Comparison of ENCODE assay signal across 8 cellular contexts in the genomic region with DNA sequence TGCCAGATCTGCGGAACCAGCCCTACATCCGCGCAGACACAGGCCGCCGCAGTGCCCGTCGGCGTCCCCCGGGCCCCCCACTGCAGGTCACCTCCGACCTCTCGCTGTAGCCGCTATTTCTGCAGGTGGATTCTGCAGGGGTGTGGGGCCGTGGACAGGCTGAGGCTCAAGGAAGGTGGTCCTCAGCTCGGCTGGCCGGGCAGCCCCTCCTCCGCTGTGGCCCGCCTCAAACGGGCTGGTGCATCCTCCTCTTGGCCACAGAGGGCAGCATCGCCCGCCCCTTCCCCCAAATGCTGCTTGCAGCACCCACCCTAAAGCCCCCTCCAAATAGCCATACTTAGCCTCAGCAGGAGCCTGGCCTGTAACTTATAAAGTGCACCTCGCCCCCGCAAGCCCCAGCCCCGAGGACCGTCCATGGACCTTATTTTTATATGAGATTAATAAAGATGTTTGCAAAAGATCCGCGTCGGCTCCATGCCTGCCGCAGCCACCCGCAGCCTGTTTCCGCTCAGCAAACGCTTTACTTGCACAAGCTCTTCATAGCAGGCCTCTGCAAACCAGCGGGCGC. TPM values are rescaled to one million over a fixed set of nuclear protein-coding genes. Genes with fewer than 3 reads are reported as not detected.
DNase-seq lines count a peak whose midpoint lies in the region; ATAC-seq and TF ChIP-seq lines count a peak whose summit lies in the region.

No MANE protein-coding gene starts in this region.

- H3K4ac ChIP-seq in mesendoderm (ENCODE audit: low read depth, low read length) = no peak overlapping the region

- peak overlapping the region; percentile 52 for H4K5ac ChIP-seq in mesendoderm (ENCODE audit: low read length)

- H3K79me2 ChIP-seq in PC-3 (ENCODE audit: low read length) = peaks cover 18% of the 10 kb centered on the region
- H3K79me2 ChIP-seq in mesendoderm (ENCODE audit: control insufficient read depth, insufficient read depth, low read length) = no peaks in the 10 kb centered on the region

- no peak overlapping the region for H2BK15ac ChIP-seq in mesendoderm (replicated peaks; ENCODE audit: low read depth)

- ATAC-seq in PC-3 = peak; percentile 10

- H3K4me2 ChIP-seq in PC-3 (ENCODE audit: low read length) (peak overlapping the region; percentile 93), mesendoderm (ENCODE audit: low read length) (peak overlapping the region; percentile 86)

- peak in 2 of 3 donors; percentile 26 to 60 for DNase-seq in stimulated activated CD4-positive, alpha-beta T cell treated with anti-CD3 and anti-CD28 coated beads, TNF-alpha, amount 100 ng/mL, for 48 hours (ENCODE audit: low read depth in 3 of 3)
- DNase-seq in stimulated activated CD4-positive, alpha-beta T cell treated with anti-CD3 and anti-CD28 coated beads, Interleukin-15, amount 100 ng/mL, for 24 hours = no peak
- DNase-seq in PC-3 = peak; percentile 35
- DNase-seq in colonic mucosa = no peak
- DNase-seq in mesendoderm = peak; percentile 77
- no peak for DNase-seq in HT-29 (ENCODE audit: low spot score)
- DNase-seq in occipital lobe (lab: John Stamatoyannopoulos, UW) = no peak
- DNase-seq in ureter (ENCODE audit: low spot score) = no peak

- H2AFZ ChIP-seq in PC-3 (ENCODE audit: low read length) = peak overlapping the region; percentile 62

- H3K27ac ChIP-seq in PC-3 (ENCODE audit: low read length) = peak overlapping the region; percentile 73
- H3K27ac ChIP-seq in colonic mucosa = peak overlapping the region; percentile 93
- peak overlapping the region; percentile 47 for H3K27ac ChIP-seq in mesendoderm (ENCODE audit: low read depth, low read length)

- BruUV-seq in PC-3 (replicated peaks; lab: Mats Ljungman, UMichigan) = TSS peak; percentile 35

- no peaks in the 10 kb centered on the region for H3K27me3 ChIP-seq in PC-3 (ENCODE audit: low read length)
- H3K27me3 ChIP-seq in colonic mucosa = no peaks in the 10 kb centered on the region
- H3K27me3 ChIP-seq in mesendoderm (ENCODE audit: insufficient read depth, low read length, poor library complexity) = no peaks in the 10 kb centered on the region

- no peak overlapping the region for H2BK120ac ChIP-seq in mesendoderm (ENCODE audit: low read depth, low read length)

- H3K79me1 ChIP-seq in mesendoderm (ENCODE audit: low read length) = peaks cover 4% of the 10 kb centered on the region

- CTCF ChIA-PET in PC-3 (lab: Charles Lee) = interaction anchor here (0.6 to 1.1 kb wide), 3 partner anchors 45 to 1686 kb away, joined by 3 read pairs; no protein-coding TSS in a partner anchor

- H3K23ac ChIP-seq in mesendoderm (ENCODE audit: low read length) = no peak overlapping the region

- intact Hi-C loops in PC-3 (cut with micrococcal nuclease) = no loop called here
- intact Hi-C loops in colonic mucosa (cut with DNase I) = no loop called here

- no peaks in the 10 kb centered on the region for H4K20me1 ChIP-seq in PC-3 (ENCODE audit: low read length)

- peak overlapping the region; percentile 44 for H3K18ac ChIP-seq in mesendoderm (ENCODE audit: low read length)

- peak overlapping the region; percentile 88 for H3K4me3 ChIP-seq in PC-3 (ENCODE audit: low read length)
- H3K4me3 ChIP-seq in colonic mucosa = peak overlapping the region; percentile 59
- peak overlapping the region; percentile 71 for H3K4me3 ChIP-seq in mesendoderm (ENCODE audit: low read length)

- peak overlapping the region; percentile 90 for H3K56ac ChIP-seq in mesendoderm (ENCODE audit: low read length)

- H2BK5ac ChIP-seq in mesendoderm (ENCODE audit: low read length) = peak overlapping the region; percentile 83

- no peaks in the 10 kb centered on the region for H3K9me2 ChIP-seq in PC-3 (replicated peaks; ENCODE audit: low read length)

- peaks cover 33% of the 10 kb centered on the region for H3K4me1 ChIP-seq in PC-3 (ENCODE audit: insufficient read depth, low read length)
- H3K4me1 ChIP-seq in colonic mucosa = peaks cover 8% of the 10 kb centered on the region
- peaks cover 3% of the 10 kb centered on the region for H3K4me1 ChIP-seq in mesendoderm (ENCODE audit: control insufficient read depth, low read depth, low read length)

- H2AK5ac ChIP-seq in mesendoderm (ENCODE audit: low read length) = no peak overlapping the region

- H3K36me3 ChIP-seq in PC-3 (ENCODE audit: low read depth, low read length) (0 out of 2 replicates have a peak, but pooled peaks cover 4% of the 10 kb centered on the region), colonic mucosa (no peaks in the 10 kb centered on the region), mesendoderm (ENCODE audit: control insufficient read depth, insufficient read depth, low read length) (no peaks in the 10 kb centered on the region)

- H3K9me3 ChIP-seq in PC-3 (ENCODE audit: low read length) (no peaks in the 10 kb centered on the region), colonic mucosa (no peaks in the 10 kb centered on the region)

- TF ChIP-seq CTCF in PC-3 (conservative IDR thresholded peaks at IDR 0.05; ENCODE audit: low read depth, low read length) = peak; percentile 72
- TF ChIP-seq CTCF in colonic mucosa (IDR thresholded peaks at IDR 0.05) = peak; percentile 25

- H4K8ac ChIP-seq in mesendoderm (ENCODE audit: low read depth, low read length) = no peak overlapping the region

- WGBS in mesendoderm (ENCODE audit: extremely low coverage, insufficient coverage, low lambda C conversion rate) = no CpG with 5 or more reads among the region's 33 CpGs

- H3F3A ChIP-seq in PC-3 (ENCODE audit: low read length, unreplicated experiment) = no peaks in the 10 kb centered on the region

- POLR2A ChIA-PET in PC-3 (lab: Charles Lee; ENCODE audit: unreplicated experiment) = interaction anchor here (0.6 to 0.8 kb wide), 2 partner anchors 38 to 179 kb away, joined by 3 read pairs; no protein-coding TSS in a partner anchor

- peak overlapping the region; percentile 89 for H3K9ac ChIP-seq in PC-3 (ENCODE audit: low read length)
- H3K9ac ChIP-seq in colonic mucosa (ENCODE audit: low read depth in 2 of 2, low read length in 2 of 2) = peak overlapping the region; percentile 76 to 87
- H3K9ac ChIP-seq in mesendoderm (ENCODE audit: low read length) = peak overlapping the region; percentile 82

RNA-seq across cellular contexts. Expression of gene SPATA32, which starts 14.9 kb away (rescaled TPM):
- total RNA-seq in PC-3 (2014; rRNA removed) (not detected in 2 replicates), colonic mucosa (not detected), occipital lobe (not detected), ureter (not detected)
- not detected for polyA plus RNA-seq in mesendoderm (2013, experiment 1 of 2)
- not detected for polyA plus RNA-seq in mesendoderm (2013, experiment 2 of 2)
- not detected in 2 replicates for total RNA-seq in HT-29 (2014; rRNA removed; shearing (Covaris generic))

RNA-seq across cellular contexts. Expression of gene FMNL1, which starts 25.3 kb away (rescaled TPM):
- total RNA-seq in PC-3 (2014; rRNA removed) = 8.2 and 14.2 TPM in 2 replicates
- 1 to 10 TPM; 6.8 to 8.4 TPM for total RNA-seq in colonic mucosa
- polyA plus RNA-seq in mesendoderm (2013, experiment 1 of 2) = 3.0 TPM
- 3.6 TPM for polyA plus RNA-seq in mesendoderm (2013, experiment 2 of 2)
- total RNA-seq in HT-29 (2014; rRNA removed; shearing (Covaris generic)) = 0.03 TPM in 1 of 2 replicates, not detected in the other
- 1.9 TPM for total RNA-seq in occipital lobe
- total RNA-seq in ureter = 19.4 TPM

Comparison
In these comparisons a context has a peak if more than half of its experiments do, and no peak if none do; other contexts are left out.
1. DNase-seq: peak in stimulated activated CD4-positive, alpha-beta T cell treated with anti-CD3 and anti-CD28 coated beads, TNF-alpha, amount 100 ng/mL, for 48 hours (2 of 3), PC-3 (single experiment) and mesendoderm (single experiment); none in stimulated activated CD4-positive, alpha-beta T cell treated with anti-CD3 and anti-CD28 coated beads, Interleukin-15, amount 100 ng/mL, for 24 hours (single experiment), colonic mucosa (single experiment), HT-29 (single experiment), occipital lobe (single experiment) and ureter (single experiment).
2. Peak in every context shown above with its lines, with median percentiles within 50 percentile points of each other: H3K27ac ChIP-seq, H3K4me3 ChIP-seq and H3K9ac ChIP-seq.